In genomic region chr11:65493367-65494176, GRCh38 we compare ENCODE assay signal across 8 cellular contexts. TPM values are rescaled to one million over a fixed set of nuclear protein-coding genes. Genes with fewer than 3 reads are reported as not detected.
DNase-seq lines count a peak whose midpoint lies in the region; ATAC-seq, FAIRE-seq and TF ChIP-seq lines count a peak whose summit lies in the region.

No MANE protein-coding gene starts in this region.

- TF ChIP-seq CTCF in fibroblast of mammary gland (conservative IDR thresholded peaks at IDR 0.05; ENCODE audit: control insufficient read depth, insufficient read depth, low read depth, low read length) (no peak), pancreas (IDR thresholded peaks at IDR 0.05) (no peak)
- no peak for TF ChIP-seq CTCF in CD8-positive, alpha-beta T cell (IDR thresholded peaks at IDR 0.05)

- peaks cover 2% of the 10 kb centered on the region for H3K36me3 Mint-ChIP-seq in activated CD4-positive, alpha-beta T cell treated with anti-CD3 and anti-CD28 coated beads for 36 hours (ENCODE audit: low read depth)
- H3K36me3 Mint-ChIP-seq in CD8-positive, alpha-beta T cell: peaks cover 2% of the 10 kb centered on the region

- no peaks in the 10 kb centered on the region for H3K27me3 ChIP-seq in pancreas
- no peaks in the 10 kb centered on the region for H3K27me3 ChIP-seq in CD8-positive, alpha-beta T cell (ENCODE audit: insufficient read depth, low read length)

- peak overlapping the region; percentile 65 for H3K4me3 Mint-ChIP-seq in activated CD4-positive, alpha-beta T cell treated with anti-CD3 and anti-CD28 coated beads for 36 hours
- H3K4me3 Mint-ChIP-seq in CD8-positive, alpha-beta T cell: no peak overlapping the region

- WGBS in pancreas, 2 donors: 53 to 59% methylated on average over 12 of the region's 12 CpGs

- H3K9me3 Mint-ChIP-seq in activated CD4-positive, alpha-beta T cell treated with anti-CD3 and anti-CD28 coated beads for 36 hours (ENCODE audit: low read depth): no peaks in the 10 kb centered on the region
- H3K9me3 Mint-ChIP-seq in CD8-positive, alpha-beta T cell: no peaks in the 10 kb centered on the region

- no peak for DNase-seq in activated CD4-positive, alpha-beta T cell treated with anti-CD3 and anti-CD28 coated beads for 36 hours
- DNase-seq in activated CD4-positive, alpha-beta T cell treated with anti-CD3 and anti-CD28 coated beads, Interleukin-2, amount 50 U/mL, for 4 hours: no peak
- DNase-seq in SK-N-MC (ENCODE audit: low read depth, low spot score) (no peak), fibroblast of mammary gland (ENCODE audit: low read depth) (peak; percentile 99), pancreas (peak in 5 of 6 donors; percentile 55 to 80 (median 74))
- no peak for DNase-seq in CD8-positive, alpha-beta T cell

- peaks cover 55 to 70% (median 57%) of the 10 kb centered on the region in 3 donors for H3K4me1 ChIP-seq in pancreas
- H3K4me1 ChIP-seq in CD8-positive, alpha-beta T cell (ENCODE audit: insufficient read depth, low read length): peaks cover 22% of the 10 kb centered on the region

- H3K4me3 ChIP-seq in SK-N-MC: no peak overlapping the region
- peak overlapping the region; percentile 19 for H3K4me3 ChIP-seq in fibroblast of mammary gland (ENCODE audit: control insufficient read depth, low read depth, low read length)
- no peak overlapping the region for H3K4me3 ChIP-seq in pancreas
- no peak overlapping the region for H3K4me3 ChIP-seq in CD8-positive, alpha-beta T cell (ENCODE audit: low read depth, low read length)

- H3K36me3 ChIP-seq in SK-N-MC (ENCODE audit: insufficient read depth, low read length): no peaks in the 10 kb centered on the region
- no peaks in the 10 kb centered on the region for H3K36me3 ChIP-seq in pancreas
- no peaks in the 10 kb centered on the region for H3K36me3 ChIP-seq in CD8-positive, alpha-beta T cell (ENCODE audit: insufficient read depth, low read length)

- peaks cover 67% of the 10 kb centered on the region for H3K4me1 Mint-ChIP-seq in activated CD4-positive, alpha-beta T cell treated with anti-CD3 and anti-CD28 coated beads for 36 hours
- H3K4me1 Mint-ChIP-seq in CD8-positive, alpha-beta T cell (ENCODE audit: low read depth): peaks cover 24% of the 10 kb centered on the region

- ATAC-seq in activated CD4-positive, alpha-beta T cell treated with anti-CD3 and anti-CD28 coated beads for 36 hours: no peak
- ATAC-seq in pancreas: peak in 3 of 4 donors; percentile 7 to 21 (median 8)
- ATAC-seq in GM21737 (IDR thresholded peaks at IDR 0.05; ENCODE audit: unreplicated experiment): no peak
- ATAC-seq in CD8-positive, alpha-beta T cell: no peak
- no peak for ATAC-seq in HG03025 (IDR thresholded peaks at IDR 0.05; ENCODE audit: low FRiP score, unreplicated experiment)

- CTCF ChIA-PET in activated CD4-positive, alpha-beta T cell treated with anti-CD3 and anti-CD28 coated beads for 36 hours (lab: Charles Lee): interaction anchor here (0.6 to 8.4 kb wide), 12 partner anchors 10 to 1328 kb away, joined by 3 to 72 read pairs (median 4); partner anchors contain the start of genes NEAT1 and ZNHIT2
- CTCF ChIA-PET in CD8-positive, alpha-beta T cell (lab: Charles Lee): interaction anchor here (0.8 to 1.8 kb wide), 5 partner anchors 9 to 79 kb away, joined by 3 to 4 read pairs (median 3); no protein-coding TSS in a partner anchor

- H3K27ac ChIP-seq in SK-N-MC: peak overlapping the region; percentile 94
- H3K27ac ChIP-seq in pancreas: peak overlapping the region; percentile 61 to 88 (median 76)
- H3K27ac ChIP-seq in CD8-positive, alpha-beta T cell (ENCODE audit: low read depth, low read length): no peak overlapping the region

- FAIRE-seq in pancreas (lab: Jason Lieb, UNC): no peak

- no peaks in the 10 kb centered on the region for H3K27me3 Mint-ChIP-seq in activated CD4-positive, alpha-beta T cell treated with anti-CD3 and anti-CD28 coated beads for 36 hours
- no peaks in the 10 kb centered on the region for H3K27me3 Mint-ChIP-seq in CD8-positive, alpha-beta T cell (ENCODE audit: low read depth)

- intact Hi-C loops in activated CD4-positive, alpha-beta T cell treated with anti-CD3 and anti-CD28 coated beads for 36 hours (cut with DNase I, micrococcal nuclease): loop anchor here in 1 of 2 experiments (1.0 kb wide), 2 partner anchors 16 to 21 kb away; no protein-coding TSS in a partner anchor
- intact Hi-C loops in pancreas (cut with DNase I): no loop called here
- intact Hi-C loops in CD8-positive, alpha-beta T cell (cut with DNase I, micrococcal nuclease): no loop called here

- H3K9ac ChIP-seq in SK-N-MC (ENCODE audit: insufficient read length): peak overlapping the region; percentile 56

- H3K9me3 ChIP-seq in SK-N-MC (ENCODE audit: low read depth, low read length) (no peaks in the 10 kb centered on the region), pancreas (no peaks in the 10 kb centered on the region)
- no peaks in the 10 kb centered on the region for H3K9me3 ChIP-seq in CD8-positive, alpha-beta T cell (ENCODE audit: low read length)

- POLR2A ChIA-PET in activated CD4-positive, alpha-beta T cell treated with anti-CD3 and anti-CD28 coated beads for 36 hours (lab: Charles Lee): interaction anchor here (0.6 to 25.9 kb wide), 11 partner anchors 8 to 110 kb away, joined by 3 to 1637 read pairs (median 10); partner anchors contain the start of gene NEAT1
- POLR2A ChIA-PET in CD8-positive, alpha-beta T cell (lab: Charles Lee): interaction anchor here (0.6 to 2.4 kb wide), 7 partner anchors 9 to 73 kb away, joined by 3 to 10 read pairs (median 4); no protein-coding TSS in a partner anchor

- peak overlapping the region; percentile 91 for H3K27ac Mint-ChIP-seq in activated CD4-positive, alpha-beta T cell treated with anti-CD3 and anti-CD28 coated beads for 36 hours
- H3K27ac Mint-ChIP-seq in CD8-positive, alpha-beta T cell: no peak overlapping the region

RNA-seq across cellular contexts. Expression of gene MALAT1, which starts 5.3 kb away (rescaled TPM):
- 1,000 to 10,000 TPM; 7,016 to 9,748 TPM for total RNA-seq in activated CD4-positive, alpha-beta T cell treated with anti-CD3 and anti-CD28 coated beads for 36 hours
- 1,000 to 10,000 TPM; 2,360 to 5,615 (median 3,481) TPM for total RNA-seq in pancreas
- 1,000 to 10,000 TPM in 1 of 2 donors, 100 to 1,000 TPM in 1; 251 to 2,313 TPM for polyA plus RNA-seq in pancreas
- total RNA-seq in CD8-positive, alpha-beta T cell: over 10,000 TPM; 25,886 to 26,729 TPM

RNA-seq across cellular contexts. Expression of gene SCYL1, which starts 31.3 kb away (rescaled TPM):
- total RNA-seq in activated CD4-positive, alpha-beta T cell treated with anti-CD3 and anti-CD28 coated beads for 36 hours: 10 to 100 TPM; 66.5 to 78.8 TPM
- 10 to 100 TPM; 40.1 to 49.4 (median 41.2) TPM for total RNA-seq in pancreas
- polyA plus RNA-seq in pancreas: 10 to 100 TPM; 68.9 to 83.9 TPM
- total RNA-seq in CD8-positive, alpha-beta T cell: 10 to 100 TPM; 55.8 to 60.4 TPM

Comparison
In these comparisons a context has a peak if more than half of its experiments do, and no peak if none do; other contexts are left out.
1. ATAC-seq: peak in pancreas (3 of 4); none in activated CD4-positive, alpha-beta T cell treated with anti-CD3 and anti-CD28 coated beads for 36 hours (single experiment), GM21737 (single experiment), CD8-positive, alpha-beta T cell (single experiment) and HG03025 (single experiment).
2. DNase-seq: peak in fibroblast of mammary gland (single experiment) and pancreas (5 of 6); none in activated CD4-positive, alpha-beta T cell treated with anti-CD3 and anti-CD28 coated beads for 36 hours (single experiment), activated CD4-positive, alpha-beta T cell treated with anti-CD3 and anti-CD28 coated beads, Interleukin-2, amount 50 U/mL, for 4 hours (0 of 2), SK-N-MC (single experiment) and CD8-positive, alpha-beta T cell (0 of 7).